In the genomic region with DNA sequence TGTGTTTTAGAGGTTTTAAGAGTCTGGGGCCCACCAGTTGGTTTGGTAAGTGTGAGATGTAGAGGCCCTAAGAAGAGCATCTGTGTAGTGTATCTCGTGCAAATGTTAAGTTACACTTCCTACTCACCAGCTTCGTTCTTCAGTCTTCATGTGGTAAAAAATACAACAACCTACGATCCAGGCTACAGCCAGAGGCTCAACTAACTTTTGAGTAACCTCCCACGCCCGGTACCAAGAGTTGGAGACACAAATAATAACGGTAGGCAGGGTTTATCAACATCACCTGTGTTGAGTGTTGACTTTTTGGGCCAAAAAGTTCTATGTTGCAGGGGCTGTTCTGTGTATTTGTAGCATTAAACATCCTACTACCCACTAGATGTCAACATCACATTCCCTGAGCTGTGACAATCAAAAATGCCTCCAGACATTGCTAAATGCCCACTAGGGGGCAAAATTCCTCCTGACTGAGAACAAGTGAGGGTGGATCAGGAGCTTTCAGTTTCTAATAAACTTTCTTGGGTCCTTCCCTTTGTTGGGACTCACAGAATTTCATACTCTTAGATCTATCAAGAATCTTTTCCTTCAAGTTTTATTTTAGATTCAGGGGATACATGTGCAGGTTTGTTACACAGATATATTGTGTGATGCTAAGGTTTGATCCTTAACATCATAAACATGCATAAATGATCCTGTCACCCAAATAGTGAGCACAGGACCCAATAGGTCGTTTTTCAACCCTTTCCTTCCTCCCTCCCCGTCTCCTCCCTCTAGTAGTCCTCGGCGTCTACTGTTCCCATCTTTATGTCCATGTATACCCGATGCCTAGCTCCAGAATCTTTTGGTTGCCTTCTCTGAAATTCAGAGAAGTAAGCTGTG, we compare ENCODE assay signal across 8 cellular contexts.
DNase-seq lines count a peak whose midpoint lies in the region; ATAC-seq, FAIRE-seq and TF ChIP-seq lines count a peak whose summit lies in the region.

No MANE protein-coding gene starts in this region.

- H3K4me2 ChIP-seq in K562 (ENCODE audit: insufficient read depth, low read length) = no peak overlapping the region; the same call in 1 of the 2 replicates

- H3K9me3 ChIP-seq in K562 (replicated peaks; ENCODE audit: control insufficient read depth, insufficient read depth, low read depth, low read length) = no peaks in the 10 kb centered on the region

- TF ChIP-seq POLR2A in H54 (IDR thresholded peaks at IDR 0.05; ENCODE audit: low read depth, low read length) = no peak
- no peak for TF ChIP-seq POLR2A in K562 (conservative IDR thresholded peaks at IDR 0.05)

- H3K27ac ChIP-seq in K562 (ENCODE audit: extremely low read depth, low read depth, low read length) = no peak overlapping the region

- CTCF ChIA-PET in K562 (lab: Yijun Ruan, JAX; ENCODE audit: low intra/inter-chr PET ratio) = interaction anchor here (0.6 to 2.8 kb wide), 3 partner anchors 12 to 96 kb away, joined by 3 to 30 read pairs (median 4); no protein-coding TSS in a partner anchor

- FAIRE-seq in H54 (lab: Jason Lieb, UNC) = peak; percentile 90
- peak; percentile 86 for FAIRE-seq in K562 (lab: Jason Lieb, UNC)

- TF ChIP-seq CTCF in K562 (IDR thresholded peaks at IDR 0.05 in 2 of 3, conservative IDR thresholded peaks at IDR 0.05 in 1 of 3; ENCODE audit: insufficient read depth in 2 of 3, low read depth in 1 of 3, low read length in 3 of 3) = peak; percentile 67 to 94 (median 91)

- no peaks in the 10 kb centered on the region for H3K79me2 ChIP-seq in K562 (ENCODE audit: control insufficient read depth, insufficient read depth, low read length)

- no peaks in the 10 kb centered on the region for H4K20me1 ChIP-seq in K562 (replicated peaks; ENCODE audit: control insufficient read depth, insufficient read depth, low read length)

- no peak overlapping the region; the same call in 1 of the 2 replicates for H2AFZ ChIP-seq in K562 (ENCODE audit: low read depth, low read length)

- no peaks in the 10 kb centered on the region for H3K27me3 ChIP-seq in K562 (ENCODE audit: control insufficient read depth in 2 of 2, insufficient read depth in 2 of 2, low read length in 2 of 2)

- H3K36me3 ChIP-seq in K562 (ENCODE audit: control insufficient read depth, insufficient read depth, low read length) = no peaks in the 10 kb centered on the region

- no peak overlapping the region for H3K4me3 ChIP-seq in K562

- peak; percentile 62 to 75 for TF ChIP-seq RAD21 in K562 (CRISPR knock-in tag; conservative IDR thresholded peaks at IDR 0.05 in 1 of 2, IDR thresholded peaks at IDR 0.05 in 1 of 2)

- POLR2A ChIA-PET in K562 (lab: Yijun Ruan, JAX) = interaction anchor here (0.8 to 1.1 kb wide), 2 partner anchors 93 to 316 kb away, joined by 3 to 7 read pairs; no protein-coding TSS in a partner anchor

- intact Hi-C loops in K562 (cut with micrococcal nuclease) = loop anchor here (1.0 kb wide), 1 partner anchor 96 kb away; no protein-coding TSS in a partner anchor

- no peaks in the 10 kb centered on the region for H3K9me1 ChIP-seq in K562 (ENCODE audit: control insufficient read depth, insufficient read depth, low read length)

- WGBS in K562 (ENCODE audit: insufficient coverage, low coverage, missing lambda C conversion rate) = 44% methylated on average over 11 of the region's 11 CpGs

- in situ Hi-C loops in K562 (cut with MboI) = loop anchor here (10.0 kb wide), 1 partner anchor 94 kb away; a partner anchor contains a TSS

- no peaks in the 10 kb centered on the region for H3K4me1 ChIP-seq in K562 (replicated peaks in 1 of 2; ENCODE audit: control insufficient read depth in 2 of 2, insufficient read depth in 2 of 2, low read length in 2 of 2)

- no peak overlapping the region for H3K9ac ChIP-seq in K562 (ENCODE audit: insufficient read depth in 1 of 2, low read depth in 2 of 2, low read length in 2 of 2)

- BruUV-seq in K562 (replicated peaks; lab: Mats Ljungman, UMichigan) = no TSS peak

- ATAC-seq in K562 = peak; percentile 98

- TF ChIP-seq EP300 in K562 (IDR thresholded peaks at IDR 0.05; ENCODE audit: low read length) = no peak

- DNase-seq in NCI-H2196 (lab: John Stamatoyannopoulos, UW; ENCODE audit: unreplicated experiment) = peak; percentile 33
- no peak for DNase-seq in NCI-H2196 treated with DMSO at 0.1 percent for 48 hours (lab: John Stamatoyannopoulos, UW; ENCODE audit: unreplicated experiment)
- peak; percentile 23 for DNase-seq in H54 (ENCODE audit: insufficient read length, low spot score)
- DNase-seq in Kasumi-1 (lab: John Stamatoyannopoulos, UW) = peak; percentile 86 to 89
- DNase-seq in SW480 (ENCODE audit: low spot score) = peak; percentile 39
- peak; percentile 45 to 75 (median 49) for DNase-seq in K562 (ENCODE audit: extremely low read depth in 1 of 4, low spot score in 3 of 4)
- DNase-seq in iPS-NIHi11 (ENCODE audit: low spot score) = peak; percentile 57
- DNase-seq in stimulated activated CD4-positive, alpha-beta T cell treated with anti-CD3 and anti-CD28 coated beads, Interleukin-15, amount 100 ng/mL, for 48 hours (ENCODE audit: low read depth in 2 of 2) = peak; percentile 13 to 34

TF ChIP-seq in K562, 482 proteins besides CTCF, POLR2A, EP300 and RAD21:
- TF ChIP-seq TAF15 (IDR thresholded peaks at IDR 0.05; ENCODE audit: low read depth, low read length) = no peak
- TF ChIP-seq CBX2 (IDR thresholded peaks at IDR 0.05; ENCODE audit: insufficient read depth, low read length, poor library complexity, severe bottlenecking) = no peak
- TF ChIP-seq, protein P1, sequence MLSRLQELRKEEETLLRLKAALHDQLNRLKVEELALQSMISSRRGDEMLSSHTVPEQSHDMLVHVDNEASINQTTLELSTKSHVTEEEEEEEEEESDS (CRISPR knock-in tag; IDR thresholded peaks at IDR 0.05) = no peak
- TF ChIP-seq ATF7 (IDR thresholded peaks at IDR 0.05) = no peak
- TF ChIP-seq GTF2F1 (IDR thresholded peaks at IDR 0.05; ENCODE audit: low read depth, low read length) = no peak
- TF ChIP-seq SIRT6 (IDR thresholded peaks at IDR 0.05; ENCODE audit: low read depth, low read length) = no peak
- no peak for TF ChIP-seq PRMT5 (CRISPR knock-in tag; IDR thresholded peaks at IDR 0.05)
- TF ChIP-seq FOXJ2 (tag; IDR thresholded peaks at IDR 0.05) = no peak
- 0 out of 2 replicates have a peak, but pooled peaks have one; percentile 14 for TF ChIP-seq JUND (IDR thresholded peaks at IDR 0.05; ENCODE audit: borderline replicate concordance, low read depth, low read length)
- no peak for TF ChIP-seq JUND (tag; IDR thresholded peaks at IDR 0.05; ENCODE audit: borderline replicate concordance, low read depth, low read length)
- TF ChIP-seq TEAD4 (IDR thresholded peaks at IDR 0.05; ENCODE audit: low read length) = 0 out of 2 replicates have a peak, but pooled peaks have one; percentile 31
- TF ChIP-seq TEAD4 (CRISPR knock-in tag; IDR thresholded peaks at IDR 0.05; ENCODE audit: borderline replicate concordance) = no peak
- TF ChIP-seq, protein P2, sequence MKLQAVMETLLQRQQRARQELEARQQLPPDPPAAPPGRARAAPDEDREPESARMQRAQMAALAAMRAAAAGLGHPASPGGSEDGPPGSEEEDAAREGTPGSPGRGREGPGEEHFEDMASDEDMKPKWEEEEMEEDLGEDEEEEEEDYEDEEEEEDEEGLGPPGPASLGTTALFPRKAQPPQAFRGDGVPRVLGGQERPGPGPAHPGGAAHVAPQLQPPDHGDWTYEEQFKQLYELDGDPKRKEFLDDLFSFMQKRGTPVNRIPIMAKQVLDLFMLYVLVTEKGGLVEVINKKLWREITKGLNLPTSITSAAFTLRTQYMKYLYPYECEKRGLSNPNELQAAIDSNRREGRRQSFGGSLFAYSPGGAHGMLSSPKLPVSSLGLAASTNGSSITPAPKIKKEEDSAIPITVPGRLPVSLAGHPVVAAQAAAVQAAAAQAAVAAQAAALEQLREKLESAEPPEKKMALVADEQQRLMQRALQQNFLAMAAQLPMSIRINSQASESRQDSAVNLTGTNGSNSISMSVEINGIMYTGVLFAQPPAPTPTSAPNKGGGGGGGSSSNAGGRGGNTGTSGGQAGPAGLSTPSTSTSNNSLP (IDR thresholded peaks at IDR 0.05; ENCODE audit: borderline replicate concordance, low read depth, low read length) = peak; percentile 64; the same call in 1 of the 2 replicates
- no peak for TF ChIP-seq MTA2 (IDR thresholded peaks at IDR 0.05; ENCODE audit: low read depth)
- no peak for TF ChIP-seq MEIS2 (IDR thresholded peaks at IDR 0.05; ENCODE audit: partially characterized antibody)
- no peak for TF ChIP-seq NCOA6 (IDR thresholded peaks at IDR 0.05)
- peak; percentile 50; the same call in 1 of the 2 replicates for TF ChIP-seq SMC3 (conservative IDR thresholded peaks at IDR 0.05; ENCODE audit: insufficient read depth, low read depth, low read length)
